10 cellular contexts compared by ENCODE assay signal in genomic region chr22:42438293-42438650, GRCh38. TPM values are rescaled to one million over a fixed set of nuclear protein-coding genes. Genes with fewer than 3 reads are reported as not detected.
DNase-seq lines count a peak whose midpoint lies in the region; ATAC-seq and TF ChIP-seq lines count a peak whose summit lies in the region.
"Had no signal": no experiment of that assay in that cellular context is flagged by ENCODE, and none has a peak within 500 bp of the region (broad histone marks: within the 10 kb centered on the region; RNA-seq: fewer than 3 reads in every experiment).

No MANE protein-coding gene starts in this region.

- 1% methylated on average over 11 to 12 of the region's 12 CpGs for WGBS in ectodermal cell, 2 experiments

- H3K27me3 ChIP-seq in ectodermal cell (ENCODE audit: control insufficient read depth, insufficient read depth, low read length, poor library complexity, severe bottlenecking) (peaks cover 15% of the 10 kb centered on the region), neuron (ENCODE audit: insufficient read depth, low read length) (peaks cover 28% of the 10 kb centered on the region)

- H3K27ac Mint-ChIP-seq in T-helper 2 cell treated with Interferon-gamma antibody and Interleukin-4, amounts not matched to agents 5 μg/mL and 100 μg/mL, for 36 hours = no peak overlapping the region
- H3K27ac Mint-ChIP-seq in IgD-negative memory B cell = peak overlapping the region in 2 of 3 donors; percentile 82 to 85

- H3K27ac ChIP-seq in ectodermal cell (ENCODE audit: insufficient read depth, low read depth, low read length, poor library complexity, severe bottlenecking) = no peak overlapping the region

- no peak for TF ChIP-seq CTCF in GM13976 (IDR thresholded peaks at IDR 0.05; ENCODE audit: borderline replicate concordance, control extremely low read depth, extremely low read depth, insufficient read depth, missing control alignments)

- peaks cover 18% of the 10 kb centered on the region for H3K4me1 Mint-ChIP-seq in T-helper 2 cell treated with Interferon-gamma antibody and Interleukin-4, amounts not matched to agents 5 μg/mL and 100 μg/mL, for 36 hours (ENCODE audit: low read depth)
- H3K4me1 Mint-ChIP-seq in IgD-negative memory B cell = peaks cover 18 to 35% (median 22%) of the 10 kb centered on the region in 3 donors

- no peak for DNase-seq in T-helper 2 cell treated with Interferon-gamma antibody and Interleukin-4, amounts not matched to agents 5 μg/mL and 100 μg/mL, for 36 hours (ENCODE audit: low spot score)
- no peak for DNase-seq in T-helper 2 cell
- no peak for DNase-seq in GM13976 (ENCODE audit: low spot score)
- no peak for DNase-seq in NCI-H2196 treated with DMSO at 0.1 percent for 48 hours (lab: John Stamatoyannopoulos, UW; ENCODE audit: unreplicated experiment)
- DNase-seq: NCI-H2227 treated with DMSO at 0.1 percent for 48 hours had no signal

- H3K36me3 Mint-ChIP-seq in T-helper 2 cell treated with Interferon-gamma antibody and Interleukin-4, amounts not matched to agents 5 μg/mL and 100 μg/mL, for 36 hours (ENCODE audit: low read depth) = no peaks in the 10 kb centered on the region
- H3K36me3 Mint-ChIP-seq in IgD-negative memory B cell = no peaks in the 10 kb centered on the region

- no peak for ATAC-seq in HG03457 (IDR thresholded peaks at IDR 0.05; ENCODE audit: unreplicated experiment)

- H3K9me3 ChIP-seq in ectodermal cell (ENCODE audit: control insufficient read depth, low read length) (no peaks in the 10 kb centered on the region), neuron (ENCODE audit: low read length) (no peaks in the 10 kb centered on the region)
- H3K9me3 ChIP-seq: tibial nerve had no signal

- H3K4me3 ChIP-seq in ectodermal cell (ENCODE audit: insufficient read depth, low read depth, low read length) = peak overlapping the region; percentile 28
- peak overlapping the region; percentile 31 for H3K4me3 ChIP-seq in neuron (ENCODE audit: low read length)

- peaks cover 7% of the 10 kb centered on the region for H3K27me3 Mint-ChIP-seq in T-helper 2 cell treated with Interferon-gamma antibody and Interleukin-4, amounts not matched to agents 5 μg/mL and 100 μg/mL, for 36 hours (ENCODE audit: low read depth)
- peaks cover 24% of the 10 kb centered on the region for H3K27me3 Mint-ChIP-seq in IgD-negative memory B cell

- H3K36me3 ChIP-seq in ectodermal cell (ENCODE audit: control insufficient read depth, insufficient read depth, low read length) (no peaks in the 10 kb centered on the region), neuron (ENCODE audit: insufficient read depth, low read length) (no peaks in the 10 kb centered on the region)
- H3K36me3 ChIP-seq: tibial nerve had no signal

- H2AFZ ChIP-seq in neuron (ENCODE audit: low read depth, low read length) = no peak overlapping the region

- H3K4me1 ChIP-seq in ectodermal cell (ENCODE audit: control insufficient read depth, insufficient read depth, low read length) (peaks cover 5% of the 10 kb centered on the region), neuron (ENCODE audit: insufficient read depth, low read length) (peaks cover 7% of the 10 kb centered on the region)

- H3K4me3 Mint-ChIP-seq in T-helper 2 cell treated with Interferon-gamma antibody and Interleukin-4, amounts not matched to agents 5 μg/mL and 100 μg/mL, for 36 hours = peak overlapping the region; percentile 85
- H3K4me3 Mint-ChIP-seq in IgD-negative memory B cell = peak overlapping the region in 3 of 4 donors; percentile 80 to 94 (median 93)

- in situ Hi-C loops in GM13976 (cut with MboI; ENCODE audit: low sequenced_read_pairs, unreplicated experiment) = loop anchor here (10.0 to 25.0 kb wide), 3 partner anchors 263 to 476 kb away; partner anchors contain the start of genes NDUFA6, SEPTIN3 and SMIM45

- no peaks in the 10 kb centered on the region for H3K9me3 Mint-ChIP-seq in T-helper 2 cell treated with Interferon-gamma antibody and Interleukin-4, amounts not matched to agents 5 μg/mL and 100 μg/mL, for 36 hours
- H3K9me3 Mint-ChIP-seq in IgD-negative memory B cell = no peaks in the 10 kb centered on the region

RNA-seq across cellular contexts. Expression of gene NFAM1, which starts 6.1 kb away (rescaled TPM):
- polyA plus RNA-seq in IgD-negative memory B cell = 1.1 TPM
- polyA plus RNA-seq in ectodermal cell (2013, experiment 1 of 4) = 0.22 TPM
- polyA plus RNA-seq in ectodermal cell (2013, experiment 2 of 4) = 0.09 TPM
- 0.16 TPM for polyA plus RNA-seq in ectodermal cell (2013, experiment 3 of 4)
- 0.12 TPM for polyA plus RNA-seq in ectodermal cell (2013, experiment 4 of 4)
